In the genomic region with DNA sequence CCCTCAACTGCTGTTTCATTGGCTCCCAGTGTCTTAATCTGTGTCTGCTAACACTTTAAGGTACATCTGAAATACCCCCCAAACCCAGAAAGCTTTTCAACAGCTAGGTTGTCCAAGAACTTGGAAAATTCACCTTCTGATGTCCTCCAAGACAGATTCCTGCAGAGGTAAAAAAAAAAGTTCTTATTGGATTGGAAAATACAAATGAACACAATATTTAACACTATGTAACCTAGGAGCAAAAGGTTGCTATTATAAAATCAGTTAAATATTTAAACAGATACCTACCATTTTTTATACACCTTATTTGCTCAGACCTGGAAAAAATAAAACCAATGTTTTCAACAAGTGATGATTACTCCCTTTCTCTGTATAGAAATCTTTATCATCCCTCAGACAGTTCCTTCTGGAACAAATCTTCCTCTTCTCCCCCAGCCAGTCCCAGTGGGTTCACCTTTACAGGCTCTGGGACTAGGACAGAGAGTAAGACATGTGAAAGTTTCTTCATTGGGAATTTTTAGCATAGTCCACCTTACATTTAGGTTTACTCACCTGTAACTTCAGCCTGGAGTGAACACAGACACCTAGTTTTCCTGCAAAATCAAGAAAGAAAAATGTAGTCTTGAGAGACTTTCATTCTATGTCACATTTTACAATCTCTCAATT, we compare ENCODE assay signal across 12 cellular contexts. TPM values are rescaled to one million over a fixed set of nuclear protein-coding genes. Genes with fewer than 3 reads are reported as not detected.
DNase-seq lines count a peak whose midpoint lies in the region; ATAC-seq, FAIRE-seq and TF ChIP-seq lines count a peak whose summit lies in the region.
"Had no signal": no experiment of that assay in that cellular context is flagged by ENCODE, and none has a peak within 500 bp of the region (broad histone marks: within the 10 kb centered on the region; RNA-seq: fewer than 3 reads in every experiment).

No MANE protein-coding gene starts in this region.

- H3K9me1 ChIP-seq in K562 (ENCODE audit: control insufficient read depth, insufficient read depth, low read length) = no peaks in the 10 kb centered on the region

- TF ChIP-seq EP300 in SK-N-SH (IDR thresholded peaks at IDR 0.05; ENCODE audit: borderline replicate concordance in 1 of 2, low read depth in 1 of 2, low read length in 1 of 2) (no peak), K562 (IDR thresholded peaks at IDR 0.05; ENCODE audit: low read length) (no peak)

- peaks cover 53% of the 10 kb centered on the region for H3F3A ChIP-seq in SK-N-SH (replicated peaks; ENCODE audit: insufficient read depth)

- no peak for FAIRE-seq in K562 (lab: Jason Lieb, UNC)
- FAIRE-seq: pancreas had no signal

- H3K27me3 ChIP-seq in SK-N-SH (ENCODE audit: insufficient read depth) = no peaks in the 10 kb centered on the region
- no peaks in the 10 kb centered on the region for H3K27me3 ChIP-seq in Karpas-422 (ENCODE audit: low read length)
- no peaks in the 10 kb centered on the region for H3K27me3 ChIP-seq in K562 (ENCODE audit: control insufficient read depth in 2 of 2, insufficient read depth in 2 of 2, low read length in 2 of 2)
- no peaks in the 10 kb centered on the region for H3K27me3 ChIP-seq in neutrophil
- H3K27me3 ChIP-seq: pancreas had no signal

- no peaks in the 10 kb centered on the region for H3K9me2 ChIP-seq in SK-N-SH
- H3K9me2 ChIP-seq in Karpas-422 (replicated peaks; ENCODE audit: insufficient read depth, low read length) = no peaks in the 10 kb centered on the region

- no peaks in the 10 kb centered on the region for H3K9me3 ChIP-seq in SK-N-SH
- no peaks in the 10 kb centered on the region for H3K9me3 ChIP-seq in Karpas-422 (ENCODE audit: low read length)
- no peaks in the 10 kb centered on the region for H3K9me3 ChIP-seq in K562 (replicated peaks; ENCODE audit: control insufficient read depth, insufficient read depth, low read depth, low read length)
- H3K9me3 ChIP-seq in neutrophil = no peaks in the 10 kb centered on the region
- H3K9me3 ChIP-seq: pancreas had no signal

- H3K27ac ChIP-seq in SK-N-SH (ENCODE audit: low read depth in 2 of 2, low read length in 1 of 2) (peak overlapping the region in 1 of 2 experiments; percentile 17; a peak in 1 of 4 replicates), Karpas-422 (ENCODE audit: low read length) (no peak overlapping the region), K562 (ENCODE audit: extremely low read depth, low read depth, low read length) (peak overlapping the region; percentile 92; the same call in 2 of the 3 replicates), neutrophil (peak overlapping the region; percentile 33)
- H3K27ac ChIP-seq: pancreas had no signal

- peak overlapping the region; percentile 84 for H3K4me2 ChIP-seq in SK-N-SH
- H3K4me2 ChIP-seq in Karpas-422 (ENCODE audit: low read depth, low read length, poor library complexity, severe bottlenecking) = peak overlapping the region; percentile 97
- H3K4me2 ChIP-seq in K562 (ENCODE audit: insufficient read depth, low read length) = peak overlapping the region; percentile 99

- H3K4me3 ChIP-seq in SK-N-SH (ENCODE audit: low read depth in 2 of 2, low read length in 1 of 2) (no peak overlapping the region), Karpas-422 (ENCODE audit: low read length) (no peak overlapping the region), K562 (peak overlapping the region; percentile 74), neutrophil (ENCODE audit: low read depth in 1 of 2, low read length in 1 of 2) (no peak overlapping the region)

- no TSS peak for BruUV-seq in K562 (replicated peaks; lab: Mats Ljungman, UMichigan)

- H2AFZ ChIP-seq in SK-N-SH (ENCODE audit: low read depth) (no peak overlapping the region), Karpas-422 (ENCODE audit: low read length) (no peak overlapping the region), K562 (ENCODE audit: low read depth, low read length) (no peak overlapping the region)

- TF ChIP-seq POLR2A in K562 (conservative IDR thresholded peaks at IDR 0.05) = no peak

- peak overlapping the region; percentile 92; the same call in 1 of the 2 replicates for H3K9ac ChIP-seq in SK-N-SH
- no peak overlapping the region for H3K9ac ChIP-seq in Karpas-422 (ENCODE audit: low read length)
- peak overlapping the region; percentile 92 to 96; a peak in 2 of 4 replicates for H3K9ac ChIP-seq in K562 (ENCODE audit: insufficient read depth in 1 of 2, low read depth in 2 of 2, low read length in 2 of 2)

- POLR2A ChIA-PET in SK-N-SH (lab: Yijun Ruan, JAX) = interaction anchor here (9.4 kb wide), 1 partner anchor 12 kb away, joined by 146 read pairs; a partner anchor contains a TSS
- POLR2A ChIA-PET in K562 (lab: Yijun Ruan, JAX) = interaction anchor here (0.6 to 10.0 kb wide), 15 partner anchors 7 to 261 kb away, joined by 3 to 403 read pairs (median 8); a partner anchor contains a TSS

- TF ChIP-seq CTCF in SK-N-SH (IDR thresholded peaks at IDR 0.05) (no peak), K562 (IDR thresholded peaks at IDR 0.05 in 2 of 3, conservative IDR thresholded peaks at IDR 0.05 in 1 of 3; ENCODE audit: insufficient read depth in 2 of 3, low read depth in 1 of 3, low read length in 3 of 3) (no peak), neutrophil (IDR thresholded peaks at IDR 0.05) (no peak)

- ATAC-seq in SK-N-SH treated with all-trans-retinoic acid at 6 μM for 48 hours (no peak), K562 (no peak)
- ATAC-seq: pancreas had no signal

- peaks cover 39% of the 10 kb centered on the region for H4K20me1 ChIP-seq in SK-N-SH (ENCODE audit: insufficient read depth)
- H4K20me1 ChIP-seq in Karpas-422 (ENCODE audit: insufficient read depth, low read depth, low read length) = peaks cover 30% of the 10 kb centered on the region
- H4K20me1 ChIP-seq in K562 (replicated peaks; ENCODE audit: control insufficient read depth, insufficient read depth, low read length) = peaks cover 44% of the 10 kb centered on the region

- DNase-seq in SK-N-SH = no peak
- DNase-seq in Karpas-422 = peak; percentile 45
- peak in 1 of 4 experiments; percentile 14 for DNase-seq in K562 (ENCODE audit: extremely low read depth in 1 of 4, low spot score in 3 of 4)
- no peak for DNase-seq in KBM-7
- DNase-seq in SHP77 (lab: John Stamatoyannopoulos, UW) = no peak
- DNase-seq in SK-N-DZ (ENCODE audit: low spot score) = no peak
- DNase-seq: activated CD4-positive, CD25-positive, alpha-beta regulatory T cell; NCI-H526 treated with DMSO at 0.1 percent for 48 hours; pancreas had no signal

- intact Hi-C loops in K562 (cut with micrococcal nuclease) = no loop called here

- H3K79me2 ChIP-seq in SK-N-SH (ENCODE audit: insufficient read depth) (peaks cover 46% of the 10 kb centered on the region), Karpas-422 (ENCODE audit: low read length) (peaks cover 39% of the 10 kb centered on the region), K562 (ENCODE audit: control insufficient read depth, insufficient read depth, low read length) (peaks cover 62% of the 10 kb centered on the region)

- CTCF ChIA-PET in SK-N-SH (lab: Yijun Ruan, JAX) = interaction anchor here (1.5 kb wide), 1 partner anchor 66 kb away, joined by 5 read pairs; no protein-coding TSS in a partner anchor
- CTCF ChIA-PET in K562 (lab: Yijun Ruan, JAX; ENCODE audit: low intra/inter-chr PET ratio) = no interaction called here

- H3K36me3 ChIP-seq in SK-N-SH (replicated peaks in 1 of 2; ENCODE audit: control insufficient read depth in 1 of 2, insufficient read depth in 2 of 2, low read length in 1 of 2) = peaks cover 34 to 38% of the 10 kb centered on the region in 2 experiments
- H3K36me3 ChIP-seq in Karpas-422 (ENCODE audit: insufficient read depth, low read length) = peaks cover 38% of the 10 kb centered on the region
- H3K36me3 ChIP-seq in K562 (ENCODE audit: control insufficient read depth, insufficient read depth, low read length) = peaks cover 46% of the 10 kb centered on the region
- H3K36me3 ChIP-seq in neutrophil = peaks cover 7% of the 10 kb centered on the region

- TF ChIP-seq RAD21 in SK-N-SH (IDR thresholded peaks at IDR 0.05; ENCODE audit: low read length) (no peak), K562 (CRISPR knock-in tag; conservative IDR thresholded peaks at IDR 0.05 in 1 of 2, IDR thresholded peaks at IDR 0.05 in 1 of 2) (no peak)

- H3K4me1 ChIP-seq in SK-N-SH (ENCODE audit: control insufficient read depth in 1 of 2, insufficient read depth in 2 of 2, low read depth in 1 of 2, low read length in 1 of 2) = peaks cover 12 to 14% of the 10 kb centered on the region in 2 experiments; a peak in 3 of 4 replicates
- H3K4me1 ChIP-seq in Karpas-422 (ENCODE audit: low read length) = peaks cover 43% of the 10 kb centered on the region
- peaks cover 0 to 14% of the 10 kb centered on the region in 2 experiments; a peak in 2 of 5 replicates for H3K4me1 ChIP-seq in K562 (replicated peaks in 1 of 2; ENCODE audit: control insufficient read depth in 2 of 2, insufficient read depth in 2 of 2, low read length in 2 of 2)
- H3K4me1 ChIP-seq in neutrophil (ENCODE audit: control insufficient read depth in 1 of 2, insufficient read depth in 1 of 2, low read depth in 1 of 2, low read length in 1 of 2) = peaks cover 26 to 34% of the 10 kb centered on the region in 2 experiments

- in situ Hi-C loops in K562 (cut with MboI) (loop anchor here (25.0 kb wide), 1 partner anchor 465 kb away; no protein-coding TSS in a partner anchor), KBM-7 (cut with MboI; ENCODE audit: low pct_unique_long_range_greater_than_20kb, low sequenced_read_pairs) (no loop called here)

RNA-seq across cellular contexts. Expression of a gene that starts 13.3 kb away (rescaled TPM):
- 132 TPM in 2 replicates for polyA plus RNA-seq in SK-N-SH (2012; rRNA removed)
- 57.7 and 95.4 TPM in 2 replicates for polyA plus RNA-seq in SK-N-SH (2012; cell fraction: cytosol; rRNA removed)
- polyA plus RNA-seq in SK-N-SH (2012; cell fraction: nucleus; rRNA removed) = 195 and 221 TPM in 2 replicates
- total RNA-seq in Karpas-422 (2014; rRNA removed; shearing (Covaris generic); ENCODE audit: low replicate concordance) = 44.0 and 123 TPM in 2 replicates
- total RNA-seq in K562 (2011; cell fraction: chromatin; rRNA removed; ENCODE audit: low replicate concordance) = 146 and 260 TPM in 2 replicates
- 230 and 252 TPM in 2 replicates for total RNA-seq in K562 (2011; cell fraction: nucleolus; rRNA removed)
- total RNA-seq in K562 (2011; cell fraction: nucleoplasm; rRNA removed) = 260 and 399 TPM in 2 replicates
- total RNA-seq in K562 (2014; rRNA removed) = 210 and 239 TPM in 2 replicates
- total RNA-seq in K562 (2014; rRNA removed; fragmentation: Illumina TruSeq; extraction: Trizol) = 94.6 and 112 TPM in 2 replicates
- total RNA-seq in K562 (2015; rRNA removed; fragmentation: Illumina TruSeq; extraction: Trizol) = 122 and 128 TPM in 2 replicates
- 136 TPM in 2 replicates for total RNA-seq in K562 (2021)
- polyA plus RNA-seq in K562 (2011; rRNA removed) = 87.2 and 92.0 TPM in 2 replicates
- 101 and 156 TPM in 2 replicates for polyA plus RNA-seq in K562 (2011; cell fraction: cytosol; rRNA removed)
- polyA plus RNA-seq in K562 (2011; cell fraction: nucleus; rRNA removed) = 223 and 302 TPM in 2 replicates
- 75.1 and 119 TPM in 2 replicates for polyA plus RNA-seq in K562 (2012)
- polyA plus RNA-seq in K562 (2014; fragmentation: Illumina TruSeq; extraction: Trizol) = 114 and 118 TPM in 2 replicates
- 10 to 100 TPM; 32.7 to 46.2 TPM for polyA plus RNA-seq in K562 (2014; fragmentation: Nextera tagmentation; extraction: Ambion mirVana)
- polyA plus RNA-seq in K562 (2014; rRNA removed) = 165 and 208 TPM in 2 replicates
- 96.2 and 110 TPM in 2 replicates for polyA minus RNA-seq in K562 (2011; rRNA and poly(A)+ RNA removed)
- 51.0 and 53.7 TPM in 2 replicates for polyA minus RNA-seq in K562 (2011; cell fraction: cytosol; rRNA and poly(A)+ RNA removed)
- polyA minus RNA-seq in K562 (2011; cell fraction: nucleus; rRNA and poly(A)+ RNA removed) = 178 and 418 TPM in 2 replicates
- polyA plus RNA-seq in SK-N-DZ (2014; cell fraction: cytosol; rRNA removed) = 161 and 175 TPM in 2 replicates
- polyA plus RNA-seq in SK-N-DZ (2014; cell fraction: nucleus; rRNA removed) = 259 and 327 TPM in 2 replicates

RNA-seq across cellular contexts. Expression of a gene that starts 20.0 kb away (rescaled TPM):
- polyA plus RNA-seq in SK-N-SH (2012; rRNA removed) (not detected in 2 replicates), K562 (2011; rRNA removed) (not detected in 2 replicates), K562 (2014; fragmentation: Illumina TruSeq; extraction: Trizol) (not detected in 2 replicates), K562 (2014; fragmentation: Nextera tagmentation; extraction: Ambion mirVana) (not detected), K562 (2014; rRNA removed) (not detected in 2 replicates)
- not detected in 2 replicates for polyA plus RNA-seq in SK-N-SH (2012; cell fraction: cytosol; rRNA removed)
- polyA plus RNA-seq in SK-N-SH (2012; cell fraction: nucleus; rRNA removed) = not detected in 2 replicates
- 2.7 TPM in 1 of 2 replicates, not detected in the other for total RNA-seq in Karpas-422 (2014; rRNA removed; shearing (Covaris generic); ENCODE audit: low replicate concordance)
- total RNA-seq in K562 (2011; cell fraction: chromatin; rRNA removed; ENCODE audit: low replicate concordance) = 0.93 TPM in 1 of 2 replicates, not detected in the other
- 2.0 TPM in 1 of 2 replicates, not detected in the other for total RNA-seq in K562 (2011; cell fraction: nucleolus; rRNA removed)
- total RNA-seq in K562 (2011; cell fraction: nucleoplasm; rRNA removed) = 1.2 TPM in 1 of 2 replicates, not detected in the other
- total RNA-seq in K562 (2014; rRNA removed) (not detected in 2 replicates), K562 (2014; rRNA removed; fragmentation: Illumina TruSeq; extraction: Trizol) (not detected in 2 replicates), K562 (2015; rRNA removed; fragmentation: Illumina TruSeq; extraction: Trizol) (not detected in 2 replicates), K562 (2021) (not detected in 2 replicates)
- polyA plus RNA-seq in K562 (2011; cell fraction: cytosol; rRNA removed) = not detected in 2 replicates
- polyA plus RNA-seq in K562 (2011; cell fraction: nucleus; rRNA removed) = not detected in 2 replicates
- polyA plus RNA-seq in K562 (2012) = not detected in 2 replicates
- not detected in 2 replicates for polyA minus RNA-seq in K562 (2011; rRNA and poly(A)+ RNA removed)
- not detected in 2 replicates for polyA minus RNA-seq in K562 (2011; cell fraction: cytosol; rRNA and poly(A)+ RNA removed)
- not detected in 2 replicates for polyA minus RNA-seq in K562 (2011; cell fraction: nucleus; rRNA and poly(A)+ RNA removed)
- not detected in 2 replicates for polyA plus RNA-seq in SK-N-DZ (2014; cell fraction: cytosol; rRNA removed)
- not detected in 2 replicates for polyA plus RNA-seq in SK-N-DZ (2014; cell fraction: nucleus; rRNA removed)
- total RNA-seq: A172, pancreas had no signal

RNA-seq across cellular contexts. Expression of a gene that starts 20.8 kb away (rescaled TPM):
- polyA plus RNA-seq in SK-N-SH (2012; rRNA removed) (24.2 and 27.4 TPM in 2 replicates), K562 (2011; rRNA removed) (28.6 and 34.5 TPM in 2 replicates), K562 (2014; fragmentation: Illumina TruSeq; extraction: Trizol) (27.8 TPM in 2 replicates), K562 (2014; fragmentation: Nextera tagmentation; extraction: Ambion mirVana) (1 to 10 TPM; 2.8 to 3.6 TPM), K562 (2014; rRNA removed) (23.7 and 27.7 TPM in 2 replicates)
- polyA plus RNA-seq in SK-N-SH (2012; cell fraction: cytosol; rRNA removed) = 15.8 and 24.5 TPM in 2 replicates
- 14.1 and 24.6 TPM in 2 replicates for polyA plus RNA-seq in SK-N-SH (2012; cell fraction: nucleus; rRNA removed)
- 30.0 and 39.9 TPM in 2 replicates for total RNA-seq in Karpas-422 (2014; rRNA removed; shearing (Covaris generic); ENCODE audit: low replicate concordance)
- total RNA-seq in K562 (2011; cell fraction: chromatin; rRNA removed; ENCODE audit: low replicate concordance) = 46.3 and 74.6 TPM in 2 replicates
- 33.7 and 41.5 TPM in 2 replicates for total RNA-seq in K562 (2011; cell fraction: nucleolus; rRNA removed)
- 38.8 and 41.1 TPM in 2 replicates for total RNA-seq in K562 (2011; cell fraction: nucleoplasm; rRNA removed)
- total RNA-seq in K562 (2014; rRNA removed) (24.3 and 28.3 TPM in 2 replicates), K562 (2014; rRNA removed; fragmentation: Illumina TruSeq; extraction: Trizol) (17.2 and 17.4 TPM in 2 replicates), K562 (2015; rRNA removed; fragmentation: Illumina TruSeq; extraction: Trizol) (19.4 TPM in 2 replicates), K562 (2021) (24.8 and 26.9 TPM in 2 replicates)
- 35.9 and 38.3 TPM in 2 replicates for polyA plus RNA-seq in K562 (2011; cell fraction: cytosol; rRNA removed)
- polyA plus RNA-seq in K562 (2011; cell fraction: nucleus; rRNA removed) = 30.2 and 48.1 TPM in 2 replicates
- 22.3 and 69.5 TPM in 2 replicates for polyA plus RNA-seq in K562 (2012)
- polyA minus RNA-seq in K562 (2011; rRNA and poly(A)+ RNA removed) = 36.3 and 40.4 TPM in 2 replicates
- 14.2 and 15.6 TPM in 2 replicates for polyA minus RNA-seq in K562 (2011; cell fraction: cytosol; rRNA and poly(A)+ RNA removed)
- polyA minus RNA-seq in K562 (2011; cell fraction: nucleus; rRNA and poly(A)+ RNA removed) = 18.3 and 23.7 TPM in 2 replicates
- polyA plus RNA-seq in SK-N-DZ (2014; cell fraction: cytosol; rRNA removed) = 18.2 and 31.0 TPM in 2 replicates
- polyA plus RNA-seq in SK-N-DZ (2014; cell fraction: nucleus; rRNA removed) = 17.6 and 25.3 TPM in 2 replicates

RNA-seq across cellular contexts. Expression of a gene that starts 28.0 kb away (rescaled TPM):
- polyA plus RNA-seq in SK-N-SH (2012; rRNA removed) = 212 and 308 TPM in 2 replicates
- polyA plus RNA-seq in SK-N-SH (2012; cell fraction: cytosol; rRNA removed) = 158 and 172 TPM in 2 replicates
- 372 and 424 TPM in 2 replicates for polyA plus RNA-seq in SK-N-SH (2012; cell fraction: nucleus; rRNA removed)
- 167 and 208 TPM in 2 replicates for total RNA-seq in Karpas-422 (2014; rRNA removed; shearing (Covaris generic); ENCODE audit: low replicate concordance)
- total RNA-seq in K562 (2011; cell fraction: chromatin; rRNA removed; ENCODE audit: low replicate concordance) = 762 and 871 TPM in 2 replicates
- total RNA-seq in K562 (2011; cell fraction: nucleolus; rRNA removed) = 808 and 809 TPM in 2 replicates
- 628 and 726 TPM in 2 replicates for total RNA-seq in K562 (2011; cell fraction: nucleoplasm; rRNA removed)
- 245 and 289 TPM in 2 replicates for total RNA-seq in K562 (2014; rRNA removed)
- total RNA-seq in K562 (2014; rRNA removed; fragmentation: Illumina TruSeq; extraction: Trizol) = 214 and 276 TPM in 2 replicates
- 120 and 132 TPM in 2 replicates for total RNA-seq in K562 (2015; rRNA removed; fragmentation: Illumina TruSeq; extraction: Trizol)
- 255 and 276 TPM in 2 replicates for total RNA-seq in K562 (2021)
- polyA plus RNA-seq in K562 (2011; rRNA removed) = 282 and 323 TPM in 2 replicates
- polyA plus RNA-seq in K562 (2011; cell fraction: cytosol; rRNA removed) = 289 and 316 TPM in 2 replicates
- 1,169 and 1,253 TPM in 2 replicates for polyA plus RNA-seq in K562 (2011; cell fraction: nucleus; rRNA removed)
- polyA plus RNA-seq in K562 (2012) = 196 and 375 TPM in 2 replicates
- polyA plus RNA-seq in K562 (2014; fragmentation: Illumina TruSeq; extraction: Trizol) = 183 and 221 TPM in 2 replicates
- 10 to 100 TPM; 20.0 to 39.7 TPM for polyA plus RNA-seq in K562 (2014; fragmentation: Nextera tagmentation; extraction: Ambion mirVana)
- 254 and 296 TPM in 2 replicates for polyA plus RNA-seq in K562 (2014; rRNA removed)
- polyA minus RNA-seq in K562 (2011; rRNA and poly(A)+ RNA removed) = 168 and 173 TPM in 2 replicates
- 167 and 196 TPM in 2 replicates for polyA minus RNA-seq in K562 (2011; cell fraction: cytosol; rRNA and poly(A)+ RNA removed)
- polyA minus RNA-seq in K562 (2011; cell fraction: nucleus; rRNA and poly(A)+ RNA removed) = 164 and 348 TPM in 2 replicates
- 119 and 124 TPM in 2 replicates for polyA plus RNA-seq in SK-N-DZ (2014; cell fraction: cytosol; rRNA removed)
- 182 and 202 TPM in 2 replicates for polyA plus RNA-seq in SK-N-DZ (2014; cell fraction: nucleus; rRNA removed)

RNA-seq across cellular contexts. Expression of a gene that starts 47.4 kb away (rescaled TPM):
- polyA plus RNA-seq in SK-N-SH (2012; rRNA removed) (47.6 and 59.7 TPM in 2 replicates), K562 (2011; rRNA removed) (18.1 and 26.3 TPM in 2 replicates), K562 (2014; fragmentation: Illumina TruSeq; extraction: Trizol) (86.9 and 98.3 TPM in 2 replicates), K562 (2014; fragmentation: Nextera tagmentation; extraction: Ambion mirVana) (10 to 100 TPM; 26.8 to 68.8 TPM), K562 (2014; rRNA removed) (34.4 and 41.1 TPM in 2 replicates)
- 31.5 and 34.2 TPM in 2 replicates for polyA plus RNA-seq in SK-N-SH (2012; cell fraction: cytosol; rRNA removed)
- 220 and 356 TPM in 2 replicates for polyA plus RNA-seq in SK-N-SH (2012; cell fraction: nucleus; rRNA removed)
- total RNA-seq in Karpas-422 (2014; rRNA removed; shearing (Covaris generic); ENCODE audit: low replicate concordance) = 37.5 and 41.1 TPM in 2 replicates
- 197 and 278 TPM in 2 replicates for total RNA-seq in K562 (2011; cell fraction: chromatin; rRNA removed; ENCODE audit: low replicate concordance)
- total RNA-seq in K562 (2011; cell fraction: nucleolus; rRNA removed) = 110 and 133 TPM in 2 replicates
- total RNA-seq in K562 (2011; cell fraction: nucleoplasm; rRNA removed) = 134 and 162 TPM in 2 replicates
- total RNA-seq in K562 (2014; rRNA removed) (24.4 and 36.9 TPM in 2 replicates), K562 (2014; rRNA removed; fragmentation: Illumina TruSeq; extraction: Trizol) (24.0 and 28.5 TPM in 2 replicates), K562 (2015; rRNA removed; fragmentation: Illumina TruSeq; extraction: Trizol) (35.3 and 35.8 TPM in 2 replicates), K562 (2021) (60.2 and 64.7 TPM in 2 replicates)
- polyA plus RNA-seq in K562 (2011; cell fraction: cytosol; rRNA removed) = 34.4 and 39.3 TPM in 2 replicates
- 182 and 294 TPM in 2 replicates for polyA plus RNA-seq in K562 (2011; cell fraction: nucleus; rRNA removed)
- 55.7 and 62.4 TPM in 2 replicates for polyA plus RNA-seq in K562 (2012)
- polyA minus RNA-seq in K562 (2011; rRNA and poly(A)+ RNA removed) = 50.1 and 55.8 TPM in 2 replicates
- polyA minus RNA-seq in K562 (2011; cell fraction: cytosol; rRNA and poly(A)+ RNA removed) = 25.8 and 39.4 TPM in 2 replicates
- polyA minus RNA-seq in K562 (2011; cell fraction: nucleus; rRNA and poly(A)+ RNA removed) = 37.7 and 52.9 TPM in 2 replicates
- 25.1 and 25.8 TPM in 2 replicates for polyA plus RNA-seq in SK-N-DZ (2014; cell fraction: cytosol; rRNA removed)
- polyA plus RNA-seq in SK-N-DZ (2014; cell fraction: nucleus; rRNA removed) = 58.6 and 124 TPM in 2 replicates
